Comparison of ENCODE assay signal across 32 cellular contexts in genomic region chr4:81790477-81790876, GRCh38.
"Had no signal": no experiment of that assay in that cellular context is flagged by ENCODE, and none has a peak within 500 bp of the region (broad histone marks: within the 10 kb centered on the region; RNA-seq: fewer than 3 reads in every experiment).

No MANE protein-coding gene starts in this region.

- H3K27me3 Mint-ChIP-seq: activated CD4-positive, alpha-beta T cell treated with anti-CD3 and anti-CD28 coated beads for 36 hours; activated CD4-positive, alpha-beta T cell treated with anti-CD3 and anti-CD28 coated beads, Interleukin-2, amount 10 ng/mL, durations not matched to agents 7 days and 5 days; activated naive CD8-positive, alpha-beta T cell; activated naive CD8-positive, alpha-beta T cell treated with anti-CD3 and anti-CD28 coated beads, Interleukin-2, amount 50 U/mL, for 24 hours; activated T-cell treated with anti-CD3 and anti-CD28 coated beads, Interleukin-2, amount 50 U/mL, for 24 hours had no signal

- H3K4me2 ChIP-seq: SK-N-SH had no signal

- H3K36me3 ChIP-seq: brain microvascular endothelial cell, Peyer's patch, SJSA1 had no signal

- H3K9ac ChIP-seq: SK-N-SH had no signal

- H3K27me3 ChIP-seq: brain microvascular endothelial cell, Peyer's patch, SJSA1 had no signal

- H3K9me3 ChIP-seq: Peyer's patch, SJSA1, SK-N-SH had no signal

- H3K36me3 Mint-ChIP-seq: activated naive CD8-positive, alpha-beta T cell had no signal

- ATAC-seq: activated CD4-positive, alpha-beta T cell treated with anti-CD3 and anti-CD28 coated beads for 36 hours; activated CD4-positive, CD25-positive, alpha-beta regulatory T cell treated with anti-CD3 and anti-CD28 coated beads, Interleukin-2, amount 50 U/mL, for 24 hours; activated CD8-positive, alpha-beta T cell treated with anti-CD3 and anti-CD28 coated beads, Interleukin-2, amount 10 ng/mL, durations not matched to agents 7 days and 5 days; PC-3 had no signal

- H3K27ac ChIP-seq: brain microvascular endothelial cell, Peyer's patch, SJSA1 had no signal

- H3K4me1 ChIP-seq: Peyer's patch, SJSA1 had no signal

- H3K4me3 Mint-ChIP-seq: activated CD4-positive, alpha-beta T cell treated with anti-CD3 and anti-CD28 coated beads for 36 hours; activated CD4-positive, alpha-beta T cell treated with anti-CD3 and anti-CD28 coated beads, Interleukin-2, amount 10 ng/mL, durations not matched to agents 7 days and 5 days; activated CD8-positive, alpha-beta T cell treated with anti-CD3 and anti-CD28 coated beads, Interleukin-2, amount 10 ng/mL, durations not matched to agents 7 days and 5 days; activated naive CD8-positive, alpha-beta T cell treated with anti-CD3 and anti-CD28 coated beads, Interleukin-2, amount 50 U/mL, for 24 hours; activated T-cell treated with anti-CD3 and anti-CD28 coated beads, Interleukin-2, amount 50 U/mL, for 24 hours; T-helper 1 cell treated with Interleukin-12 subunit alpha and Interleukin-12 subunit beta and Interleukin-4 antibody, amounts not matched to agents 30 μg/mL and 1 μg/mL, for 36 hours; T-helper 2 cell treated with Interferon-gamma antibody and Interleukin-4, amounts not matched to agents 5 μg/mL and 100 μg/mL, for 36 hours had no signal

- H3K4me3 ChIP-seq: Peyer's patch, SJSA1 had no signal

- DNase-seq: activated CD4-positive, alpha-beta T cell treated with anti-CD3 and anti-CD28 coated beads for 36 hours; activated CD4-positive, alpha-beta T cell treated with anti-CD3 and anti-CD28 coated beads, Interleukin-2, amount 10 ng/mL, durations not matched to agents 7 days and 5 days; activated CD4-positive, alpha-beta T cell treated with anti-CD3 and anti-CD28 coated beads, Interleukin-2, amount 50 U/mL, for 48 hours; activated CD8-positive, alpha-beta T cell treated with anti-CD3 and anti-CD28 coated beads, Interleukin-2, amount 10 ng/mL, durations not matched to agents 7 days and 5 days; activated gamma-delta T cell; activated naive CD4-positive, alpha-beta T cell treated with Interleukin-2 at 50 U/mL for 16 hours; activated naive CD8-positive, alpha-beta T cell treated with anti-CD3 and anti-CD28 coated beads, Interleukin-2, amount 50 U/mL, for 24 hours; activated T-cell treated with anti-CD3 and anti-CD28 coated beads, Interleukin-2, amount 50 U/mL, for 24 hours; anterior cingulate cortex; brain microvascular endothelial cell; central memory CD4-positive, alpha-beta T cell; Karpas-422; KBM-7; NCI-H1105; NCI-H1436; NCI-H1694; NCI-H1930; NCI-H2081 treated with DMSO at 0.1 percent for 48 hours; NCI-H226; NCI-H446 treated with DMSO at 0.1 percent for 48 hours; NCI-H524 treated with DMSO at 0.1 percent for 48 hours; PC-3; Peyer's patch; RPMI8226; SHP77 treated with DMSO at 0.1 percent for 48 hours; SK-N-SH had no signal

- H3K9me3 Mint-ChIP-seq: activated T-cell treated with anti-CD3 and anti-CD28 coated beads, Interleukin-2, amount 50 U/mL, for 24 hours; activated T-helper 2 cell treated with anti-CD3 and anti-CD28 coated beads, Interferon-gamma antibody, Interleukin-2, Interleukin-4, amounts not matched to agents 10 μg/mL and 5 μg/mL and 100 μg/mL, durations not matched to agents 14 hours and 24 hours and 36 hours; T-helper 2 cell treated with Interferon-gamma antibody and Interleukin-4, amounts not matched to agents 5 μg/mL and 100 μg/mL, for 36 hours had no signal

- H3K27ac Mint-ChIP-seq: activated CD4-positive, alpha-beta T cell treated with anti-CD3 and anti-CD28 coated beads for 36 hours; activated CD4-positive, alpha-beta T cell treated with anti-CD3 and anti-CD28 coated beads, Interleukin-2, amount 10 ng/mL, durations not matched to agents 7 days and 5 days; activated CD8-positive, alpha-beta T cell treated with anti-CD3 and anti-CD28 coated beads, Interleukin-2, amount 10 ng/mL, durations not matched to agents 7 days and 5 days; activated naive CD8-positive, alpha-beta T cell; activated naive CD8-positive, alpha-beta T cell treated with anti-CD3 and anti-CD28 coated beads, Interleukin-2, amount 50 U/mL, for 24 hours; activated T-cell treated with anti-CD3 and anti-CD28 coated beads, Interleukin-2, amount 50 U/mL, for 24 hours; activated T-helper 2 cell treated with anti-CD3 and anti-CD28 coated beads, Interferon-gamma antibody, Interleukin-2, Interleukin-4, amounts not matched to agents 10 μg/mL and 5 μg/mL and 100 μg/mL, durations not matched to agents 14 hours and 24 hours and 36 hours; T-helper 1 cell treated with Interleukin-12 subunit alpha and Interleukin-12 subunit beta and Interleukin-4 antibody, amounts not matched to agents 30 μg/mL and 1 μg/mL, for 36 hours; T-helper 2 cell treated with Interferon-gamma antibody and Interleukin-4, amounts not matched to agents 5 μg/mL and 100 μg/mL, for 36 hours had no signal
